ENCODE assay signal across 8 cellular contexts in the genomic region with DNA sequence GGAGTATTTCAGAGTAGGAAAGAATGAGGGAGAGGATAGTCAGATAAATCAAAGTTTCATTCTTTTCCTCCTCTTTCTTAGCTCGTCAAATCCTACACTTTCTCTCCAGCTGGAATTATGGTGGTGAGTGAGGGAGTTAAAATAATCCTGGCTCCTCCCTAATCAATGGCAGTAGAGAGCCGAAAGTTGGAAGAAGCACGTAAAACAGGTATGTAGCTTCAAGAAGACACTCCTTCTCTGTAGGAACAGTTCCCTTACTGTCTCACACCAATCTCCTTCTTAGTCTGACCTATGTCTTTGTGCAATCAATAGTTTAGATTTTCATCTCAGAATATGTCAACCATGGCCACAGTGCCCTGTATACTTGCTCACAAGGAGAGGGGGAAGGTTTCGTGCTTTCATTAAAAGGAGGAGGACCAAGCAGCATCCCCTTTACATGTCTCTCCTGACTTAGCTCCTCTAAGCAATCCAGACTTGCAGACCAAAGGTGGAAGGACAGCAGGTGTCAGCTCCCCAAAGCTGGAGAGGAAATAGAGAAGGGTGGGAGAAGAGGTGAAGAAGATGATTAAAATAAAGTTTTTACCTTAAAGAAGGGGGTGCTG. TPM values are rescaled to one million over a fixed set of nuclear protein-coding genes. Genes with fewer than 3 reads are reported as not detected.
A peak's percentile ranks its signal among the peaks of the same experiment; 100 is the strongest.
DNase-seq lines count a peak whose midpoint lies in the region; ATAC-seq and TF ChIP-seq lines count a peak whose summit lies in the region.

No MANE protein-coding gene starts in this region.

- no peak for ATAC-seq in HG02610 (IDR thresholded peaks at IDR 0.05; ENCODE audit: unreplicated experiment)

- no peak for TF ChIP-seq CTCF in GM12864 (IDR thresholded peaks at IDR 0.05; ENCODE audit: low read depth, low read length, missing control alignments)
- peak; percentile 11 for TF ChIP-seq CTCF in epithelial cell of proximal tubule (conservative IDR thresholded peaks at IDR 0.05; ENCODE audit: low read depth, low read length)

- peak overlapping the region; percentile 56 for H3K4me3 ChIP-seq in GM12864 (ENCODE audit: low read depth, low read length)
- H3K4me3 ChIP-seq in epithelial cell of proximal tubule (ENCODE audit: low read depth, low read length), result peak overlapping the region; percentile 66

- DNase-seq in GM12864 (ENCODE audit: low read depth) (no peak), RPMI8226 (peak; percentile 41), epithelial cell of proximal tubule (ENCODE audit: low read depth) (no peak), pons (ENCODE audit: low spot score) (peak; percentile 54), KG1 (lab: John Stamatoyannopoulos, UW) (no peak), SW 1271 (lab: John Stamatoyannopoulos, UW) (no peak)
- no peak for DNase-seq in NK-92 treated with Interleukin-12 subunit alpha and Interleukin-12 subunit beta, amount 100 ng/mL, for 24 hours (lab: John Stamatoyannopoulos, UW)

RNA-seq across cellular contexts. Expression of gene MINDY1, which starts 0.9 kb away (rescaled TPM):
- 13.0 and 14.6 TPM in 2 replicates for total RNA-seq in epithelial cell of proximal tubule

RNA-seq across cellular contexts. Expression of gene PRUNE1, which starts 2.4 kb away (rescaled TPM):
- total RNA-seq in epithelial cell of proximal tubule, result 14.8 and 15.2 TPM in 2 replicates

RNA-seq across cellular contexts. Expression of gene ANXA9, which starts 23.7 kb away (rescaled TPM):
- 0.12 and 1.2 TPM in 2 replicates for total RNA-seq in epithelial cell of proximal tubule

RNA-seq across cellular contexts. Expression of gene BNIPL, which starts 30.6 kb away (rescaled TPM):
- 0.14 TPM in 1 of 2 replicates, not detected in the other for total RNA-seq in epithelial cell of proximal tubule

RNA-seq across cellular contexts. Expression of gene CERS2, which starts 31.2 kb away (rescaled TPM):
- total RNA-seq in epithelial cell of proximal tubule, result 96.1 and 165 TPM in 2 replicates

Comparison
In these comparisons a context has a peak if more than half of its experiments do, and no peak if none do; other contexts are left out.
1. DNase-seq: peak in RPMI8226 (single experiment) and pons (single experiment); none in GM12864 (single experiment), epithelial cell of proximal tubule (single experiment), KG1 (single experiment), NK-92 treated with Interleukin-12 subunit alpha and Interleukin-12 subunit beta, amount 100 ng/mL, for 24 hours (single experiment) and SW 1271 (0 of 2).